9 cellular contexts compared by ENCODE assay signal in the genomic region with DNA sequence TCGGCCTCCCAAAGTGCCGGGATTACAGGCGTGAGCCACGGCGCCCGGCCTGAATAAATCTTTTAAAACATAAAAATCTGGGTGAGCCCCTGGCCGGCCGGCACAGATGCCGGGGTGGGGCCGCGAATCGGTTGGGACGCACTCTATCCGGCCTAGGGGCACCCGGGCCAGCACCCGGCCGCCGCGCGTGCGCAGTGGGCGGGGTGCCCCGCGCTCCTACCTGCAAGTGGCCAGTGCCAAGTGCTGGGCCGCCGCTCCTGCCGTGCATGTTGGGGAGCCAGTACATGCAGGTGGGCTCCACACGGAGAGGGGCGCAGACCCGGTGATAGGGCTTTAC. TPM values are rescaled to one million over a fixed set of nuclear protein-coding genes. Genes with fewer than 3 reads are reported as not detected.
DNase-seq lines count a peak whose midpoint lies in the region; ATAC-seq and TF ChIP-seq lines count a peak whose summit lies in the region.
"Not testable (repeated sequence)": the region's sequence is repeated elsewhere in the genome, so short reads cannot be mapped to it uniquely, and the experiment has no call there.
"Had no signal": no experiment of that assay in that cellular context is flagged by ENCODE, and none has a peak within 500 bp of the region (broad histone marks: within the 10 kb centered on the region; RNA-seq: fewer than 3 reads in every experiment).

No MANE protein-coding gene starts in this region.

- not testable (repeated sequence) for DNase-seq in HCT116 (ENCODE audit: low read depth, low spot score)
- DNase-seq in activated CD4-positive, alpha-beta T cell treated with anti-CD3 and anti-CD28 coated beads, Interleukin-2, amount 50 U/mL, for 24 hours (ENCODE audit: low read depth in 1 of 2, low spot score in 1 of 2): peak; percentile 56 to 58
- DNase-seq in breast epithelium (ENCODE audit: low spot score in 2 of 2) (peak; percentile 67 to 69), prostate gland (ENCODE audit: low spot score) (peak; percentile 60)

- POLR2A ChIA-PET in HCT116 (lab: Charles Lee): not testable (repeated sequence)

- not testable (repeated sequence) for H3K9me3 Mint-ChIP-seq in stimulated activated naive CD8-positive, alpha-beta T cell treated with anti-CD3 and anti-CD28 coated beads, Interleukin-15, Interleukin-2, amounts not matched to agents 100 ng/mL and 50 ng/mL, for 24 hours

- H3K27ac Mint-ChIP-seq in stimulated activated naive CD8-positive, alpha-beta T cell treated with anti-CD3 and anti-CD28 coated beads, Interleukin-15, Interleukin-2, amounts not matched to agents 100 ng/mL and 50 ng/mL, for 24 hours: peak overlapping the region; percentile 99

- not testable (repeated sequence) for TF ChIP-seq RAD21 in HCT116 (IDR thresholded peaks at IDR 0.05; ENCODE audit: low read depth)

- not testable (repeated sequence) for H3K27me3 Mint-ChIP-seq in stimulated activated naive CD8-positive, alpha-beta T cell treated with anti-CD3 and anti-CD28 coated beads, Interleukin-15, Interleukin-2, amounts not matched to agents 100 ng/mL and 50 ng/mL, for 24 hours

- not testable (repeated sequence) for TF ChIP-seq POLR2A in HCT116 (IDR thresholded peaks at IDR 0.05; ENCODE audit: borderline replicate concordance, extremely low read depth, insufficient read depth, insufficient read length); breast epithelium (IDR thresholded peaks at IDR 0.05); prostate gland (IDR thresholded peaks at IDR 0.05)

- peaks cover 13% of the 10 kb centered on the region for H3K4me1 Mint-ChIP-seq in stimulated activated naive CD8-positive, alpha-beta T cell treated with anti-CD3 and anti-CD28 coated beads, Interleukin-15, Interleukin-2, amounts not matched to agents 100 ng/mL and 50 ng/mL, for 24 hours (ENCODE audit: low read depth)

- WGBS in prostate gland: 1% methylated on average over 14 of the region's 30 CpGs

- RAD21 ChIA-PET in HCT116 (lab: Charles Lee; ENCODE audit: low non-redundant PET in 1 of 2, low total read pairs in 2 of 2, uncharacterized antibody in 2 of 2, unreplicated experiment in 2 of 2): not testable (repeated sequence)

- H4K20me1 ChIP-seq in HCT116 (ENCODE audit: insufficient read depth): not testable (repeated sequence)

- not testable (repeated sequence) for H2AFZ ChIP-seq in HCT116 (ENCODE audit: low read depth, low read length, poor library complexity, severe bottlenecking)

- H3K27ac ChIP-seq in HCT116 (ENCODE audit: low read depth, low read length) (peak overlapping the region; percentile 86), breast epithelium (peak overlapping the region; percentile 78 to 93), prostate gland (peak overlapping the region; percentile 83 to 85)
- not testable (repeated sequence) for H3K27ac ChIP-seq in HUES6 (ENCODE audit: low read depth, low read length); iPS-18a (ENCODE audit: low read length)

- not testable (repeated sequence) for H3K79me2 ChIP-seq in HCT116 (ENCODE audit: insufficient read depth, low read length)

- not testable (repeated sequence) for H3K9me2 ChIP-seq in HCT116 (ENCODE audit: insufficient read depth)

- H3K27me3 ChIP-seq in HCT116 (ENCODE audit: insufficient read depth, low read length); HUES6 (ENCODE audit: control insufficient read depth, insufficient read depth, low read length); breast epithelium; iPS-18a (ENCODE audit: control insufficient read depth, insufficient read depth, low read length); prostate gland (replicated peaks; ENCODE audit: insufficient read depth): not testable (repeated sequence)

- intact Hi-C loops in HCT116 (cut with micrococcal nuclease); breast epithelium (cut with DNase I; ENCODE audit: low total_unique reads); prostate gland (cut with DNase I): not testable (repeated sequence)

- not testable (repeated sequence) for H3K36me3 Mint-ChIP-seq in stimulated activated naive CD8-positive, alpha-beta T cell treated with anti-CD3 and anti-CD28 coated beads, Interleukin-15, Interleukin-2, amounts not matched to agents 100 ng/mL and 50 ng/mL, for 24 hours (ENCODE audit: low read depth)

- ATAC-seq in GM18499 (IDR thresholded peaks at IDR 0.05; ENCODE audit: insufficient read depth, unreplicated experiment): peak; percentile 44
- peak; percentile 90 for ATAC-seq in HCT116

- H3K9ac ChIP-seq in HCT116 (ENCODE audit: low read length): peak overlapping the region; percentile 72
- H3K9ac ChIP-seq in HUES6 (ENCODE audit: low read length): peak overlapping the region; percentile 89
- H3K9ac ChIP-seq in iPS-18a (ENCODE audit: low read length): peak overlapping the region; percentile 54

- peak overlapping the region; percentile 93 for H3K4me3 Mint-ChIP-seq in stimulated activated naive CD8-positive, alpha-beta T cell treated with anti-CD3 and anti-CD28 coated beads, Interleukin-15, Interleukin-2, amounts not matched to agents 100 ng/mL and 50 ng/mL, for 24 hours

- not testable (repeated sequence) for H3K36me3 ChIP-seq in HCT116 (ENCODE audit: control insufficient read depth in 1 of 2, insufficient read depth in 2 of 2, low read length in 2 of 2); HUES6 (ENCODE audit: control insufficient read depth, insufficient read depth, low read length); breast epithelium; iPS-18a (ENCODE audit: control insufficient read depth, low read depth, low read length); prostate gland

- H3K4me3 ChIP-seq in HCT116 (replicated peaks in 1 of 2; ENCODE audit: low read depth in 1 of 2, low read length in 2 of 2) (peak overlapping the region; percentile 54 to 59), HUES6 (ENCODE audit: low read depth, low read length) (peak overlapping the region; percentile 79), breast epithelium (peak overlapping the region; percentile 53 to 73 (median 53)), iPS-18a (ENCODE audit: low read length) (peak overlapping the region; percentile 60), prostate gland (peak overlapping the region; percentile 57 to 58)

- not testable (repeated sequence) for TF ChIP-seq CTCF in HCT116 (IDR thresholded peaks at IDR 0.05 in 2 of 3, conservative IDR thresholded peaks at IDR 0.05 in 1 of 3; ENCODE audit: borderline replicate concordance in 1 of 3, insufficient read depth in 1 of 3, low read depth in 2 of 3, low read length in 2 of 3); breast epithelium (IDR thresholded peaks at IDR 0.05); prostate gland (IDR thresholded peaks at IDR 0.05)

- CTCF ChIA-PET in HCT116 (lab: Charles Lee): not testable (repeated sequence)

- peak overlapping the region; percentile 40 for H3K4me2 ChIP-seq in HCT116 (ENCODE audit: low read length)

- H3K4me1 ChIP-seq in HCT116 (ENCODE audit: control insufficient read depth in 1 of 2, insufficient read depth in 2 of 2, low read length in 2 of 2); HUES6 (ENCODE audit: control insufficient read depth, insufficient read depth, low read length); breast epithelium; iPS-18a (ENCODE audit: control insufficient read depth, low read depth, low read length); prostate gland (replicated peaks): not testable (repeated sequence)

- H3K9me3 ChIP-seq in HCT116 (ENCODE audit: control insufficient read depth in 1 of 2, insufficient read depth in 1 of 2, low read depth in 1 of 2, low read length in 2 of 2); HUES6 (ENCODE audit: control insufficient read depth, insufficient read depth, low read depth, low read length); breast epithelium; iPS-18a (ENCODE audit: control insufficient read depth, low read depth, low read length); prostate gland: not testable (repeated sequence)

- BruUV-seq in HCT116 (replicated peaks; lab: Mats Ljungman, UMichigan): TSS peak; percentile 88

RNA-seq across cellular contexts. Expression of a gene that starts 24.2 kb away (rescaled TPM):
- total RNA-seq in HCT116 (2021; ENCODE audit: unreplicated experiment): not detected
- polyA plus RNA-seq in HCT116 (2012): 0.06 and 0.07 TPM in 2 replicates
- not detected for total RNA-seq in breast epithelium
- total RNA-seq in prostate gland: not detected
- total RNA-seq: activated CD8-positive, alpha-beta memory T cell treated with anti-CD3 and anti-CD28 coated beads for 36 hours had no signal

RNA-seq across cellular contexts. Expression of a gene that starts 36.1 kb away (rescaled TPM):
- total RNA-seq in HCT116 (2021; ENCODE audit: unreplicated experiment) (1.0 TPM), breast epithelium (under 1 TPM; 0.16 to 0.98 (median 0.88) TPM), prostate gland (1 to 10 TPM; 1.7 to 1.9 TPM)
- polyA plus RNA-seq in HCT116 (2012): 1.00 and 1.3 TPM in 2 replicates

RNA-seq across cellular contexts. Expression of a gene that starts 52.4 kb away (rescaled TPM):
- total RNA-seq in HCT116 (2021; ENCODE audit: unreplicated experiment) (not detected), breast epithelium (not detected), prostate gland (not detected)
- 0.07 and 0.10 TPM in 2 replicates for polyA plus RNA-seq in HCT116 (2012)
- total RNA-seq: activated CD8-positive, alpha-beta memory T cell treated with anti-CD3 and anti-CD28 coated beads for 36 hours had no signal
